In the genomic region with DNA sequence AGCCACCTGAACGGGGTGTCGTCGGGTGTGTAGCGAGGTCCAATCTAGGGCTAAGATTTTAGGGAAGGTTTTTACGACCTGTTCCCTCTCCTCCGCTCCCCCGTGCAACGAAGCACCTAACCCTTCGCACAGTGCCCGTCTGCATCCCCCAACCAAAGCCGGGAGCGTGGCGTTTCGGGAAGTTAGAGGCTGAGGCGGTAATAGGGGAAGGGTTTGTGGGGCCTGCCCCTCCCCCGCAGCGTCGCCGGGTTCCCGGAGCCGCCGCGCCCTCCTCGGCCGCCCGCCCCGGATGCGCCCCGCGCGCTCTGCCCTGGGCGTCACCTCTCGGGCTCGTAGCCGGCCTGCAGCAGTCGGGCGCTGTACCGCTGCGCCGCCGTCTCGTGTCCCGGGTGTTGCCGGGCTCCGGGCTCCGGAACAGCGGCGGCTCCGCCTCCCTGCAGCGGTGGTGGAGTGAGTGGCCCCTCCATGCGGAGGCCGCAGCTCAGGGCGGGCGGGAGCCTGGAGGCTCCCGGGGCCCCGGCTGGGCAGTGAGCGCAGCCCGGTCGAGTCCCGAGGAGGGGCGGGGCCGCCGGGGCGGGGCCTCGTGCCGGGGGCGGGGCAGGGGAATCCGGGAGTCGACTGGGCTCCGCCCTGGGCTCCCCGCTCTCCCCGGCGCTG, we compare ENCODE assay signal across 8 cellular contexts. TPM values are rescaled to one million over a fixed set of nuclear protein-coding genes. Genes with fewer than 3 reads are reported as not detected.
DNase-seq lines count a peak whose midpoint lies in the region; ATAC-seq and TF ChIP-seq lines count a peak whose summit lies in the region.

A gene (minus strand): TSS at position 548 of the 657 bp plus-strand sequence. CDS start 81 bp downstream, at position 467.

- peaks cover 0 to 5% (median 4%) of the 10 kb centered on the region in 3 donors for H3K27me3 Mint-ChIP-seq in CD14-positive monocyte (ENCODE audit: low read depth in 3 of 3)

- H3K4me3 ChIP-seq in OCI-LY1 (ENCODE audit: low read depth, low read length, poor library complexity, severe bottlenecking) (peak within 1 kb of the TSS; percentile 70), esophagus (ENCODE audit: low read depth in 1 of 2, low read length in 2 of 2) (peak within 1 kb of the TSS; percentile 64 to 65), muscle layer of duodenum (ENCODE audit: low read depth in 1 of 2, low read length in 2 of 2) (peak within 1 kb of the TSS; percentile 70 to 77)

- TF ChIP-seq CTCF in CD14-positive monocyte (IDR thresholded peaks at IDR 0.05) (no peak), OCI-LY1 (IDR thresholded peaks at IDR 0.05; ENCODE audit: low read length) (no peak; the same call in 1 of the 2 replicates)

- peak within 1 kb of the TSS; percentile 14 for H2AFZ ChIP-seq in OCI-LY1 (ENCODE audit: low read length)

- H3K9ac ChIP-seq in OCI-LY1 (ENCODE audit: low read length), result peak within 1 kb of the TSS; percentile 63

- H3K9me3 Mint-ChIP-seq in CD14-positive monocyte, result no peaks in the 10 kb centered on the region

- H3K36me3 Mint-ChIP-seq in CD14-positive monocyte, result no peaks in the 10 kb centered on the region

- no peaks in the 10 kb centered on the region for H3K36me3 ChIP-seq in OCI-LY1 (ENCODE audit: insufficient read depth, low read length)
- H3K36me3 ChIP-seq in esophagus (ENCODE audit: control insufficient read depth in 2 of 2, insufficient read depth in 2 of 2, low read length in 1 of 2), result no peaks in the 10 kb centered on the region
- H3K36me3 ChIP-seq in muscle layer of duodenum (ENCODE audit: control insufficient read depth in 1 of 2, insufficient read depth in 2 of 2, low read length in 2 of 2), result no peaks in the 10 kb centered on the region

- ATAC-seq in GM19043 (IDR thresholded peaks at IDR 0.05; ENCODE audit: low read depth, unreplicated experiment) (peak; percentile 76), HG03280 (IDR thresholded peaks at IDR 0.05; ENCODE audit: unreplicated experiment) (peak; percentile 71)

- intact Hi-C loops in CD14-positive monocyte (cut with micrococcal nuclease), result loop anchor here (10.0 kb wide), 1 partner anchor 45 kb away; a partner anchor contains a TSS

- H3F3A ChIP-seq in OCI-LY1 (ENCODE audit: insufficient read depth, low read length), result 0 out of 2 replicates have a peak, but pooled peaks cover 7% of the 10 kb centered on the region

- no peaks in the 10 kb centered on the region for H3K79me2 ChIP-seq in OCI-LY1 (ENCODE audit: insufficient read depth, low read length)

- H3K4me2 ChIP-seq in OCI-LY1 (ENCODE audit: low read length), result peak within 1 kb of the TSS; percentile 96

- peak within 1 kb of the TSS; percentile 95 to 99 (median 97) for H3K27ac Mint-ChIP-seq in CD14-positive monocyte

- peak within 1 kb of the TSS; percentile 94 to 99 for H3K4me3 Mint-ChIP-seq in CD14-positive monocyte

- H3K4me1 ChIP-seq in OCI-LY1 (ENCODE audit: insufficient read depth, low read length, severe bottlenecking), result peaks cover 24% of the 10 kb centered on the region
- peaks cover 6 to 27% of the 10 kb centered on the region in 2 donors for H3K4me1 ChIP-seq in esophagus (ENCODE audit: control insufficient read depth in 2 of 2, insufficient read depth in 2 of 2, low read length in 1 of 2)
- H3K4me1 ChIP-seq in muscle layer of duodenum (ENCODE audit: control insufficient read depth in 1 of 2, insufficient read depth in 2 of 2, low read length in 2 of 2), result peaks cover 4 to 37% of the 10 kb centered on the region in 2 donors

- no peaks in the 10 kb centered on the region for H3K9me2 ChIP-seq in OCI-LY1 (ENCODE audit: low read depth, low read length)

- H3K27me3 ChIP-seq in OCI-LY1 (ENCODE audit: insufficient read depth, low read length), result peaks cover 12% of the 10 kb centered on the region; the same call in 1 of the 2 replicates
- H3K27me3 ChIP-seq in esophagus (ENCODE audit: control insufficient read depth in 1 of 2, insufficient read depth in 2 of 2, low read length in 2 of 2), result no peaks in the 10 kb centered on the region
- no peaks in the 10 kb centered on the region for H3K27me3 ChIP-seq in muscle layer of duodenum (ENCODE audit: low read depth, low read length)

- no peaks in the 10 kb centered on the region for H4K20me1 ChIP-seq in OCI-LY1 (ENCODE audit: insufficient read depth, low read length)

- peak; percentile 81 for DNase-seq in CD14-positive monocyte (ENCODE audit: low spot score)
- DNase-seq in activated T-cell treated with anti-CD3 and anti-CD28 coated beads for 4 hours, result peak; percentile 85
- peak; percentile 80 for DNase-seq in stimulated activated CD8-positive, alpha-beta memory T cell treated with anti-CD3 and anti-CD28 coated beads, Interleukin-7, amount 100 ng/mL, for 24 hours (ENCODE audit: low read depth)

- H3K27ac ChIP-seq in OCI-LY1 (ENCODE audit: low read depth, low read length, poor library complexity, severe bottlenecking) (no peak within 1 kb of the TSS), esophagus (ENCODE audit: low read depth in 2 of 2, low read length in 1 of 2) (peak within 1 kb of the TSS; percentile 87 to 97), muscle layer of duodenum (ENCODE audit: low read length) (peak within 1 kb of the TSS; percentile 90)

- H3K4me1 Mint-ChIP-seq in CD14-positive monocyte, result peaks cover 47% of the 10 kb centered on the region

- no peaks in the 10 kb centered on the region for H3K9me3 ChIP-seq in OCI-LY1 (ENCODE audit: low read length)
- no peaks in the 10 kb centered on the region for H3K9me3 ChIP-seq in esophagus (ENCODE audit: control insufficient read depth in 2 of 2, insufficient read depth in 1 of 2, low read depth in 1 of 2, low read length in 1 of 2)
- H3K9me3 ChIP-seq in muscle layer of duodenum (ENCODE audit: control insufficient read depth in 1 of 2, low read length in 2 of 2), result no peaks in the 10 kb centered on the region

- whole genome bisulfite sequencing in esophagus, 2 donors, result 1% methylated on average over 54 to 73 of the region's 73 CpGs

RNA-seq across cellular contexts. Expression of the gene that starts here (rescaled TPM):
- polyA plus RNA-seq in CD14-positive monocyte (100 to 1,000 TPM; 110 to 152 TPM), esophagus (10 to 100 TPM; 19.4 to 25.7 TPM)

Comparison
In these comparisons a context has a peak if more than half of its experiments do, and no peak if none do; other contexts are left out.
1. RNA of the gene that starts here (polyA plus RNA-seq): 110 to 152 TPM in CD14-positive monocyte; 19.4 to 25.7 TPM in esophagus; every median in the first group is over 4 times any median in the second.
2. Peak in every context shown above with its lines, with median percentiles within 50 percentile points of each other: DNase-seq and H3K4me3 ChIP-seq.